Comparison of ENCODE assay signal across 8 cellular contexts in genomic region chr9:77455312-77455927, GRCh38.
DNase-seq lines count a peak whose midpoint lies in the region; ATAC-seq and TF ChIP-seq lines count a peak whose summit lies in the region.

No MANE protein-coding gene starts in this region.

- DNase-seq in EH (ENCODE audit: low read depth) (peak; percentile 29), H4 (ENCODE audit: low spot score) (peak; percentile 42), NCI-H1694 treated with DMSO at 0.1 percent for 48 hours (lab: John Stamatoyannopoulos, UW) (peak; percentile 27), activated T-cell treated with anti-CD3 and anti-CD28 coated beads for 4 hours (peak; percentile 13), left lung (no peak), DMS79 treated with DMSO at 0.1 percent for 48 hours (lab: John Stamatoyannopoulos, UW) (no peak), G401 (ENCODE audit: low spot score) (no peak)

- ATAC-seq in left lung, result no peak
- no peak for ATAC-seq in HG03378 (IDR thresholded peaks at IDR 0.05; ENCODE audit: unreplicated experiment)

- H3K4me1 ChIP-seq in left lung, result peaks cover 10 to 22% of the 10 kb centered on the region in 2 donors

- H3K27me3 ChIP-seq in left lung, result no peaks in the 10 kb centered on the region

- intact Hi-C loops in left lung (cut with DNase I), result loop anchor here in 1 of 2 donors (10.0 kb wide), 1 partner anchor 299 kb away; no protein-coding TSS in a partner anchor

- no peak overlapping the region for H3K27ac ChIP-seq in left lung

- no peak overlapping the region for H3K4me3 ChIP-seq in left lung

- no peaks in the 10 kb centered on the region for H3K36me3 ChIP-seq in left lung

- in situ Hi-C loops in G401 (cut with HindIII; ENCODE audit: low sequenced_read_pairs), result no loop called here

- no peaks in the 10 kb centered on the region for H3K9me3 ChIP-seq in left lung

- TF ChIP-seq CTCF in left lung (IDR thresholded peaks at IDR 0.05), result peak; percentile 34 to 64

Comparison
In these comparisons a context has a peak if more than half of its experiments do, and no peak if none do; other contexts are left out.
1. DNase-seq: peak in EH (single experiment), H4 (single experiment), NCI-H1694 treated with DMSO at 0.1 percent for 48 hours (single experiment) and activated T-cell treated with anti-CD3 and anti-CD28 coated beads for 4 hours (single experiment); none in left lung (0 of 2), DMS79 treated with DMSO at 0.1 percent for 48 hours (single experiment) and G401 (single experiment).